Comparison of ENCODE assay signal across 6 cellular contexts in genomic region chr7:132611056-132611455, GRCh38.
"Had no signal": no experiment of that assay in that cellular context is flagged by ENCODE, and none has a peak within 500 bp of the region (broad histone marks: within the 10 kb centered on the region; RNA-seq: fewer than 3 reads in every experiment).

No MANE protein-coding gene starts in this region.

- DNase-seq: H9, HCEC 1CT, KBM-7 had no signal

- ATAC-seq: GM23338, HepG2 had no signal

- H3K4me3 ChIP-seq: GM23338 had no signal

- H3K27ac ChIP-seq: HL-60 had no signal
